In genomic region chr16:4486126-4486893, GRCh38 we compare ENCODE assay signal across 1 cellular context.
TF ChIP-seq lines count a peak whose summit lies in the region.

No MANE protein-coding gene starts in this region.

TF ChIP-seq in SK-N-SH, 30 proteins besides CTCF, POLR2A, EP300 and RAD21:
- TF ChIP-seq ZBTB33 (IDR thresholded peaks at IDR 0.05; ENCODE audit: borderline replicate concordance, low read depth) = no peak
- no peak for TF ChIP-seq RCOR1 (IDR thresholded peaks at IDR 0.05; ENCODE audit: low read length)
- no peak for TF ChIP-seq IRF3 (IDR thresholded peaks at IDR 0.05; ENCODE audit: low read depth, low read length)
- no peak for TF ChIP-seq TEAD4 (IDR thresholded peaks at IDR 0.05; ENCODE audit: borderline replicate concordance, insufficient read depth)
- no peak for TF ChIP-seq MXI1 (IDR thresholded peaks at IDR 0.05; ENCODE audit: low read depth, low read length)
- TF ChIP-seq EZH2phosphoT487 (IDR thresholded peaks at IDR 0.05; ENCODE audit: borderline replicate concordance, low read depth) = no peak
- no peak for TF ChIP-seq USF1 (IDR thresholded peaks at IDR 0.05; ENCODE audit: borderline replicate concordance, low read depth)
- TF ChIP-seq SIN3A (IDR thresholded peaks at IDR 0.05; ENCODE audit: borderline replicate concordance, low read depth, low read length) = no peak
- no peak for TF ChIP-seq RFX5 (IDR thresholded peaks at IDR 0.05; ENCODE audit: low read length)
- no peak for TF ChIP-seq GABPA (IDR thresholded peaks at IDR 0.05; ENCODE audit: low read depth)
- TF ChIP-seq RXRA (IDR thresholded peaks at IDR 0.05; ENCODE audit: borderline replicate concordance, low read depth) = no peak
- no peak for TF ChIP-seq FOXM1 (IDR thresholded peaks at IDR 0.05; ENCODE audit: low read depth)
- no peak for TF ChIP-seq GATA2 (CRISPR knock-in tag; IDR thresholded peaks at IDR 0.05)
- TF ChIP-seq PBX3 (IDR thresholded peaks at IDR 0.05) = no peak
- TF ChIP-seq TCF12 (IDR thresholded peaks at IDR 0.05) = no peak
- no peak for TF ChIP-seq YY1 (IDR thresholded peaks at IDR 0.05; ENCODE audit: low read depth)
- no peak for TF ChIP-seq JUND (IDR thresholded peaks at IDR 0.05)
- TF ChIP-seq MAX (IDR thresholded peaks at IDR 0.05; ENCODE audit: low read depth) = no peak
